In the genomic region with DNA sequence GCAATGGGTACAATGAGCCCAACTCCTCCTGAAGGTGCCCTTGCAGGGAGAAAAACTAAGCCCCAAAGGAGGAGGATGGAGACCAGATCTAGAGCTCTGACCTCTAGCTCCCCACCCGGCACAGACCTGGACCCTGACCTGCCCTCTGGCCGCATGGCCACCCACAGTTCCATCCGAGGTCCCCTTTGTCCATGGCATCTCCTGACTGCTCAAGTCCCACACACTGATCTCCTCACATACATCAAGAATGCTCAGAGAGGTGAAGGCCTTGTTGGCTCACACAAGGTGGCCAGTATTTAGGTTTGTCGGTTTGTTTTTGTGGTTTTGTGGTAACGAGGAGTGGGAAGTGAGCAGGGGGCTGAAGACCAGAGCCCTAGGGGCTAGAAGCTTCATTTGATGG, we compare ENCODE assay signal across 27 cellular contexts.
"Had no signal": no experiment of that assay in that cellular context is flagged by ENCODE, and none has a peak within 500 bp of the region (broad histone marks: within the 10 kb centered on the region; RNA-seq: fewer than 3 reads in every experiment).

No MANE protein-coding gene starts in this region.

- DNase-seq: colonic mucosa; effector memory CD4-positive, alpha-beta T cell; esophagus squamous epithelium; foreskin melanocyte; glutamatergic neuron; heart right ventricle; hippocampal formation; kidney glomerular epithelial cell; left colon; left ventricle myocardium inferior; lower lobe of right lung; natural killer cell; right cardiac atrium; sigmoid colon; stimulated activated CD4-positive, alpha-beta T cell treated with anti-CD3 and anti-CD28 coated beads, Interleukin-2, amount 100 ng/mL, for 24 hours; stimulated activated CD4-positive, alpha-beta T cell treated with anti-CD3 and anti-CD28 coated beads, Interleukin-4, amount 100 ng/mL, for 24 hours; stimulated activated naive CD4-positive, alpha-beta T cell; stimulated activated naive CD8-positive, alpha-beta T cell treated with anti-CD3 and anti-CD28 coated beads, Interleukin-15, amount 100 ng/mL, for 72 hours; transverse colon had no signal

- H3K4me3 Mint-ChIP-seq: dendritic cell treated with granulocyte-macrophage colony-stimulating factor and Interleukin-4, amounts not matched to agents 40 ng/mL and 50 ng/mL, for 4 days; memory B cell; natural killer cell; stimulated activated naive CD8-positive, alpha-beta T cell treated with anti-CD3 and anti-CD28 coated beads, Interleukin-15, amount 100 ng/mL, for 72 hours had no signal

- H3K36me3 ChIP-seq: colonic mucosa, esophagus squamous epithelium, heart right ventricle, left ventricle myocardium inferior, lower lobe of right lung, neutrophil, prostate gland, sigmoid colon, suprapubic skin, transverse colon, vagina had no signal

- ATAC-seq: heart right ventricle; left colon; lower lobe of right lung; natural killer cell; right cardiac atrium; stimulated activated naive CD8-positive, alpha-beta T cell treated with anti-CD3 and anti-CD28 coated beads, Interleukin-15, amount 100 ng/mL, for 72 hours had no signal

- H3K27me3 Mint-ChIP-seq: dendritic cell treated with granulocyte-macrophage colony-stimulating factor and Interleukin-4, amounts not matched to agents 40 ng/mL and 50 ng/mL, for 4 days had no signal

- H3K4me1 ChIP-seq: colonic mucosa, esophagus squamous epithelium, heart right ventricle, left ventricle myocardium inferior, lower lobe of right lung, prostate gland, sigmoid colon, suprapubic skin, transverse colon, vagina had no signal

- H3K4me3 ChIP-seq: colonic mucosa, esophagus squamous epithelium, heart right ventricle, left ventricle myocardium inferior, lower lobe of right lung, prostate gland, sigmoid colon, suprapubic skin, transverse colon, vagina had no signal

- H3K27me3 ChIP-seq: colonic mucosa, neutrophil, transverse colon, vagina had no signal

- H3K36me3 Mint-ChIP-seq: memory B cell, natural killer cell had no signal

- FAIRE-seq: endothelial cell of umbilical vein, islet of Langerhans had no signal

- H3K27ac ChIP-seq: colonic mucosa, esophagus squamous epithelium, heart right ventricle, left ventricle myocardium inferior, lower lobe of right lung, neutrophil, prostate gland, sigmoid colon, suprapubic skin, transverse colon, vagina had no signal

- H3K9me3 Mint-ChIP-seq: natural killer cell had no signal

- H3K4me1 Mint-ChIP-seq: memory B cell; natural killer cell; stimulated activated naive CD8-positive, alpha-beta T cell treated with anti-CD3 and anti-CD28 coated beads, Interleukin-15, amount 100 ng/mL, for 72 hours had no signal

- H3K27ac Mint-ChIP-seq: dendritic cell treated with granulocyte-macrophage colony-stimulating factor and Interleukin-4, amounts not matched to agents 40 ng/mL and 50 ng/mL, for 4 days; memory B cell; natural killer cell; stimulated activated naive CD8-positive, alpha-beta T cell treated with anti-CD3 and anti-CD28 coated beads, Interleukin-15, amount 100 ng/mL, for 72 hours had no signal

- H3K9me3 ChIP-seq: colonic mucosa, esophagus squamous epithelium, lower lobe of right lung, neutrophil, prostate gland, sigmoid colon, suprapubic skin, transverse colon, vagina had no signal
